In the genomic region with DNA sequence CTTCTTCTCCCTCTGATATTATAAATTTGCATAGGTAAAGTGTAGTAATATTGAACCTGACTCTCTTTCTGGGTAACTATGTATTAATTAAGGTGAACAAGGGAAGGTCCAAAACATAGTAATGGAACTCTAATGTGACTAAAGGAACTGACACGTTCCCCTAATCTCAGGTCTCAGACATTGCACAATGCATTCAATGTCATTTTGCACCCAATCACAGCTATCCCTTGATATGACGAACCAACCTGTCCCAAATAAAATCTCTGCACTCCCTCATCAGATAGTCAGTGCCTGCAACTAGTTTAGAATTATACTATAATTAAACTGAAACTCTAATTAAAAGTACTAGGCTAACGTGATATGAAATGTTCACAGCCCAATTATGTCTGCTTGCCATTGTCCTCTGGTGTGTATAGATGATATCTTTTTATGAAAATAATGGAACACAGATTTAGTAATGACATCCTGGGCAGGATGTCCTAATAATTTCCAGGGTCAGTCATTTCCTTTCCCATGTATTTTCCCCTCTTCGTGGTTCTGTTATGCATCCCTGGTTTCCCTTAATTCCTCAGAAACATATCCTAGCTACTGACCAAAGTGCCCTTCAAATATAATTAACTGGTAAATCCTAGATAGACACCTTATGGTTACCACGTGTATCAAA, we compare ENCODE assay signal across 16 cellular contexts. TPM values are rescaled to one million over a fixed set of nuclear protein-coding genes. Genes with fewer than 3 reads are reported as not detected.
DNase-seq lines count a peak whose midpoint lies in the region; ATAC-seq, FAIRE-seq and TF ChIP-seq lines count a peak whose summit lies in the region.
"Had no signal": no experiment of that assay in that cellular context is flagged by ENCODE, and none has a peak within 500 bp of the region (broad histone marks: within the 10 kb centered on the region; RNA-seq: fewer than 3 reads in every experiment).

No MANE protein-coding gene starts in this region.

- TF ChIP-seq CTCF in heart left ventricle (IDR thresholded peaks at IDR 0.05), result no peak
- no peak for TF ChIP-seq CTCF in VCaP (conservative IDR thresholded peaks at IDR 0.05)
- no peak for TF ChIP-seq CTCF in H1 (IDR thresholded peaks at IDR 0.05; ENCODE audit: control extremely low read depth in 1 of 3, insufficient read depth in 1 of 3, low read depth in 1 of 3, low read length in 3 of 3)
- no peak for TF ChIP-seq CTCF in smooth muscle cell (IDR thresholded peaks at IDR 0.05; ENCODE audit: borderline replicate concordance, insufficient read depth, poor library complexity, severe bottlenecking)

- DNase-seq in heart left ventricle (no peak), Right ventricle myocardium inferior (ENCODE audit: missing footprints) (no peak), H1 (ENCODE audit: low read depth in 1 of 2, low spot score in 2 of 2) (no peak), substantia nigra (lab: John Stamatoyannopoulos, UW) (no peak), smooth muscle cell (lab: John Stamatoyannopoulos, UW; ENCODE audit: unreplicated experiment) (no peak), NCI-H2081 treated with DMSO at 0.1 percent for 48 hours (lab: John Stamatoyannopoulos, UW) (no peak), iPS-NIHi7 (ENCODE audit: extremely low spot score) (no peak)
- DNase-seq: CD4-positive, alpha-beta memory T cell; KBM-7; MV-4-11; NCI-H1417 treated with DMSO at 0.1 percent for 48 hours; SHP77 treated with DMSO at 0.1 percent for 48 hours had no signal

- ATAC-seq in heart left ventricle, result peak in 3 of 4 donors; percentile 53 to 68 (median 53)
- no peak for ATAC-seq in Right ventricle myocardium inferior
- ATAC-seq: HCT116 had no signal

- no peak overlapping the region for H3K9ac ChIP-seq in H1 (replicated peaks in 1 of 4; ENCODE audit: extremely low read depth in 1 of 4, low read depth in 3 of 4, low read length in 3 of 4)
- H3K9ac ChIP-seq in smooth muscle cell (ENCODE audit: low read depth), result no peak overlapping the region

- H2AFZ ChIP-seq in H1 (ENCODE audit: low read length) (no peak overlapping the region), smooth muscle cell (ENCODE audit: low read depth) (no peak overlapping the region)

- no peak overlapping the region for H3K23ac ChIP-seq in H1 (ENCODE audit: insufficient read length)

- no peak overlapping the region for H2BK120ac ChIP-seq in H1 (replicated peaks; ENCODE audit: low read depth, low read length)

- TF ChIP-seq EP300 in H1 (IDR thresholded peaks at IDR 0.05; ENCODE audit: borderline replicate concordance in 1 of 2, low read depth in 2 of 2, low read length in 2 of 2), result no peak

- H3K27ac ChIP-seq in heart left ventricle, result peak overlapping the region in 5 of 12 donors; percentile 0 to 46 (median 19)
- peak overlapping the region; percentile 60 for H3K27ac ChIP-seq in VCaP
- no peak overlapping the region for H3K27ac ChIP-seq in H1 (ENCODE audit: low read depth, low read length)
- peak overlapping the region; percentile 88 for H3K27ac ChIP-seq in substantia nigra (ENCODE audit: low read depth, low read length, poor library complexity, severe bottlenecking)
- no peak overlapping the region for H3K27ac ChIP-seq in smooth muscle cell (ENCODE audit: low read depth)
- H3K27ac ChIP-seq: 22Rv1 had no signal

- no peak overlapping the region for H4K8ac ChIP-seq in H1 (ENCODE audit: extremely low read depth, insufficient read depth, low read length)

- intact Hi-C loops in heart left ventricle (cut with DNase I) (loop anchor here in 1 of 10 donors (10.0 kb wide), 1 partner anchor 149 kb away; no protein-coding TSS in a partner anchor), Right ventricle myocardium inferior (cut with DNase I) (no loop called here)

- no peak overlapping the region for H3K18ac ChIP-seq in H1 (ENCODE audit: extremely low read depth, low read length)

- H3K79me1 ChIP-seq in H1 (ENCODE audit: low read depth, low read length), result no peaks in the 10 kb centered on the region; the same call in 1 of the 2 replicates

- TF ChIP-seq RAD21 in H1 (IDR thresholded peaks at IDR 0.05 in 1 of 2, conservative IDR thresholded peaks at IDR 0.05 in 1 of 2; ENCODE audit: low read depth in 2 of 2, low read length in 2 of 2), result no peak

- FAIRE-seq in H1 (lab: Jason Lieb, UNC), result no peak
- FAIRE-seq: RCC 7860 had no signal

- no peak overlapping the region for H2BK20ac ChIP-seq in H1 (ENCODE audit: low read length)

- no peak overlapping the region for H3K14ac ChIP-seq in H1 (ENCODE audit: insufficient read length)

- H3K4ac ChIP-seq in H1 (replicated peaks; ENCODE audit: insufficient read length, low read depth, low read length), result no peak overlapping the region

- H3K4me2 ChIP-seq in H1 (ENCODE audit: insufficient read depth in 1 of 2, low read depth in 2 of 2, low read length in 2 of 2), result no peak overlapping the region
- H3K4me2 ChIP-seq in smooth muscle cell, result no peak overlapping the region

- no peak overlapping the region for H2BK12ac ChIP-seq in H1 (ENCODE audit: low read depth, low read length)

- H3K56ac ChIP-seq in H1 (replicated peaks; ENCODE audit: insufficient read length, low read depth, low read length), result no peak overlapping the region

- H3K4me1 ChIP-seq in heart left ventricle (peaks cover 0 to 55% (median 20%) of the 10 kb centered on the region in 12 donors), H1 (replicated peaks in 1 of 4; ENCODE audit: control insufficient read depth in 3 of 4, insufficient read depth in 4 of 4, low read length in 3 of 4) (peaks cover 0 to 3% (median 1%) of the 10 kb centered on the region in 4 experiments; a peak in 1 of 7 replicates), smooth muscle cell (ENCODE audit: low read depth) (peaks cover 13% of the 10 kb centered on the region)

- peaks cover 0 to 3% of the 10 kb centered on the region in 2 experiments for H4K20me1 ChIP-seq in H1 (replicated peaks in 1 of 2; ENCODE audit: control insufficient read depth in 1 of 2, insufficient read depth in 2 of 2, low read length in 2 of 2)
- peaks cover 50% of the 10 kb centered on the region for H4K20me1 ChIP-seq in smooth muscle cell (ENCODE audit: low read depth)

- no peaks in the 10 kb centered on the region for H3K23me2 ChIP-seq in H1 (ENCODE audit: low read depth, low read length)

- no peak overlapping the region for H4K91ac ChIP-seq in H1 (replicated peaks; ENCODE audit: insufficient read length, low read length)

- H3K27me3 ChIP-seq in heart left ventricle, result no peaks in the 10 kb centered on the region
- H3K27me3 ChIP-seq in H1 (replicated peaks in 1 of 4; ENCODE audit: control insufficient read depth in 3 of 4, extremely low read depth in 1 of 4, insufficient read depth in 3 of 4, low read length in 3 of 4), result no peaks in the 10 kb centered on the region
- H3K27me3 ChIP-seq in smooth muscle cell (ENCODE audit: low read depth), result no peaks in the 10 kb centered on the region

- 33 to 47% (median 43%) methylated on average over 5 of the region's 5 CpGs for WGBS in heart left ventricle, 4 donors
- WGBS in H1 (ENCODE audit: extremely low coverage in 1 of 2, insufficient coverage in 1 of 2, insufficient read length in 1 of 2, insufficient replicate concordance in 2 of 2, low coverage in 1 of 2, low lambda C conversion rate in 2 of 2, missing lambda C conversion rate in 1 of 2), 2 experiments, result 83% methylated on average over 5 of the region's 5 CpGs; no CpG with 5 or more reads in 1 of the 2 experiments
- 95% methylated on average over 5 of the region's 5 CpGs for WGBS in smooth muscle cell (ENCODE audit: low lambda C conversion rate)

- CTCF ChIA-PET in H1 (lab: Charles Lee; ENCODE audit: partially characterized antibody), result interaction anchor here (0.8 kb wide), 1 partner anchor 742 kb away, joined by 3 read pairs; no protein-coding TSS in a partner anchor

- H3K4me3 ChIP-seq in heart left ventricle, result no peak overlapping the region
- no peak overlapping the region for H3K4me3 ChIP-seq in H1 (ENCODE audit: extremely low read depth in 1 of 4, insufficient read depth in 2 of 4, low read depth in 3 of 4, low read length in 4 of 4)
- H3K4me3 ChIP-seq in smooth muscle cell, result no peak overlapping the region

- no peak overlapping the region for H2BK5ac ChIP-seq in H1 (ENCODE audit: low read depth, low read length)

- H3F3A ChIP-seq in smooth muscle cell (ENCODE audit: low read depth), result no peaks in the 10 kb centered on the region

- no peak overlapping the region for H2AK5ac ChIP-seq in H1 (ENCODE audit: low read depth, low read length)

- H4K5ac ChIP-seq in H1 (ENCODE audit: insufficient read length, low read depth, low read length), result no peak overlapping the region

- no peak overlapping the region for H2BK15ac ChIP-seq in H1 (ENCODE audit: low read length)

- POLR2A ChIA-PET in H1 (lab: Charles Lee; ENCODE audit: partially characterized antibody), result no interaction called here

- H3K9me3 ChIP-seq in heart left ventricle, result no peaks in the 10 kb centered on the region
- H3K9me3 ChIP-seq in H1 (ENCODE audit: insufficient read depth in 2 of 2, low read depth in 1 of 2, low read length in 1 of 2), result no peaks in the 10 kb centered on the region
- H3K9me3 ChIP-seq in smooth muscle cell (replicated peaks; ENCODE audit: low read depth), result no peaks in the 10 kb centered on the region

- H3K79me2 ChIP-seq in H1 (ENCODE audit: control insufficient read depth in 1 of 2, insufficient read depth in 2 of 2, low read length in 2 of 2) (peaks cover 0 to 66% of the 10 kb centered on the region in 2 experiments; a peak in 2 of 4 replicates), smooth muscle cell (ENCODE audit: low read depth) (peaks cover 56% of the 10 kb centered on the region)

- TF ChIP-seq POLR2A in heart left ventricle (IDR thresholded peaks at IDR 0.05), result no peak
- no peak for TF ChIP-seq POLR2A in H1 (IDR thresholded peaks at IDR 0.05; ENCODE audit: control extremely low read depth in 1 of 2, low read depth in 2 of 2, low read length in 2 of 2)

- H3K36me3 ChIP-seq in heart left ventricle (no peaks in the 10 kb centered on the region), H1 (ENCODE audit: control insufficient read depth in 2 of 4, insufficient read depth in 4 of 4, low read length in 3 of 4) (no peaks in the 10 kb centered on the region), smooth muscle cell (ENCODE audit: low read depth) (no peaks in the 10 kb centered on the region)

TF ChIP-seq in H1, 55 proteins besides CTCF, POLR2A, EP300 and RAD21 (continues in another document):
- TF ChIP-seq BACH1 (IDR thresholded peaks at IDR 0.05; ENCODE audit: low read length), result no peak

RNA-seq across cellular contexts. Expression of gene PTPRK, which starts 36.8 kb away (rescaled TPM):
- total RNA-seq in heart left ventricle, result 10 to 100 TPM; 27.8 to 50.8 (median 40.0) TPM
- 10 to 100 TPM in 1 of 2 donors, 1 to 10 TPM in 1; 5.4 to 16.4 TPM for polyA plus RNA-seq in heart left ventricle
- total RNA-seq in Right ventricle myocardium inferior, result 30.1 TPM
- total RNA-seq in H1 (2021; fragmentation: NEBNext Ultra II Directional; extraction: Animal tissue kit (Norgen Biotek cat#: 25700)), result 47.3 and 52.1 TPM in 2 replicates
- polyA plus RNA-seq in H1 (2011; rRNA removed), result 11.4 and 24.4 TPM in 2 replicates
- polyA plus RNA-seq in H1 (2011; cell fraction: cytosol; rRNA removed), result 12.5 TPM
- 29.1 TPM for polyA plus RNA-seq in H1 (2011; cell fraction: nucleus; rRNA removed)
- polyA plus RNA-seq in H1 (2012, experiment 1 of 2), result 18.7 to 30.5 TPM (median 25.7 TPM) in 4 replicates
- polyA plus RNA-seq in H1 (2012, experiment 2 of 2), result 2.5 TPM
- 47.8 TPM for polyA plus RNA-seq in H1 (2013, experiment 1 of 2)
- polyA plus RNA-seq in H1 (2013, experiment 2 of 2), result 49.2 TPM
- polyA minus RNA-seq in H1 (2011; rRNA and poly(A)+ RNA removed), result 54.1 and 78.8 TPM in 2 replicates
- polyA minus RNA-seq in H1 (2011; cell fraction: cytosol; rRNA and poly(A)+ RNA removed), result 31.4 TPM
- polyA minus RNA-seq in H1 (2011; cell fraction: nucleus; rRNA and poly(A)+ RNA removed), result 292 TPM
- total RNA-seq in smooth muscle cell, result 45.4 and 50.4 TPM in 2 replicates
- polyA plus RNA-seq in smooth muscle cell, result 21.7 and 32.3 TPM in 2 replicates

Comparison
In these comparisons a context has a peak if more than half of its experiments do, and no peak if none do; other contexts are left out.
1. H3K27ac ChIP-seq: peak in VCaP (single experiment) and substantia nigra (single experiment); none in H1 (single experiment) and smooth muscle cell (single experiment).